In the genomic region with DNA sequence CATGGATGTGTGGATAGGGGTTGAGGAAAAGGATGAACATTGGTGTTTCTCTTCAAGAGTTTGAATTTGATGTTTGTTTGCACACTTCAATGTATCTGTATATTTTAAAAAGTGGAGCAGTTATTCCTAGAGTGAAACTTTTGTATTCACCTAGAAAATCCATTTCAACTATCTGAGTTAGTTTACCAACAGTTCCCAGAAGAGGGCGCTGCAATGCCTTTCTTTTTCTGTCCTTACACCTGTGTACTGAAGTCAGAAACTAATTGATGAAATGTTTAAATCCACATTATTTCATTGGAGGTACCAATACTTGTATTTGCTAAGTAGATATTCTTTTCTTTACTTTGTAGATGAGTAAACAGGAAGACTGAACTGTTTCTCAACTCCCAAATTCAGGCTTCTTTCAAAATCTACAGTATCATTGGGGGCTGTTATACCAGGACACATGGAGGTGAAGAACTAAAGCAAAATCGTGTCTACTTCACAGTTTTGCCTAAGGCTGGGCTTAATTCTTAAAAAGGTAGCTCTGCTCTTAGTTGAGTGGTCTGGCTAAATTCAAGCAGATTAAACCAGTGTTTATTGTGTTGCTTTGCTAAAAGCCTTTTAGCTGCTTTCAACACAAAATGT, we compare ENCODE assay signal across 8 cellular contexts. TPM values are rescaled to one million over a fixed set of nuclear protein-coding genes. Genes with fewer than 3 reads are reported as not detected.
DNase-seq lines count a peak whose midpoint lies in the region; ATAC-seq and TF ChIP-seq lines count a peak whose summit lies in the region.

No MANE protein-coding gene starts in this region.

- H3K9me3 ChIP-seq in PC-3 (ENCODE audit: low read length) (no peaks in the 10 kb centered on the region), smooth muscle cell (replicated peaks; ENCODE audit: low read depth) (no peaks in the 10 kb centered on the region)

- BruUV-seq in PC-3 (replicated peaks; lab: Mats Ljungman, UMichigan), result no TSS peak

- H3F3A ChIP-seq in PC-3 (ENCODE audit: low read length, unreplicated experiment) (no peaks in the 10 kb centered on the region), smooth muscle cell (ENCODE audit: low read depth) (no peaks in the 10 kb centered on the region)

- ATAC-seq in PC-3, result peak; percentile 46
- peak; percentile 69 for ATAC-seq in foreskin keratinocyte
- ATAC-seq in HG03175 (IDR thresholded peaks at IDR 0.05; ENCODE audit: unreplicated experiment), result no peak

- TF ChIP-seq CTCF in PC-3 (conservative IDR thresholded peaks at IDR 0.05; ENCODE audit: low read depth, low read length) (peak; percentile 84), foreskin keratinocyte (conservative IDR thresholded peaks at IDR 0.05) (peak; percentile 89), smooth muscle cell (IDR thresholded peaks at IDR 0.05; ENCODE audit: borderline replicate concordance, insufficient read depth, poor library complexity, severe bottlenecking) (peak; percentile 90)

- no peak overlapping the region for H3K9ac ChIP-seq in PC-3 (ENCODE audit: low read length)
- no peak overlapping the region for H3K9ac ChIP-seq in smooth muscle cell (ENCODE audit: low read depth)

- intact Hi-C loops in PC-3 (cut with micrococcal nuclease), result loop anchor here (1.0 to 2.0 kb wide), 3 partner anchors 15 to 163 kb away; no protein-coding TSS in a partner anchor

- H3K4me2 ChIP-seq in PC-3 (ENCODE audit: low read length) (no peak overlapping the region), smooth muscle cell (no peak overlapping the region)

- CTCF ChIA-PET in HEK293T (lab: Yijun Ruan, JAX), result interaction anchor here (0.6 to 1.0 kb wide), 3 partner anchors 14 to 89 kb away, joined by 3 to 5 read pairs (median 4); no protein-coding TSS in a partner anchor
- CTCF ChIA-PET in PC-3 (lab: Charles Lee), result no interaction called here

- H3K27me3 ChIP-seq in PC-3 (ENCODE audit: low read length) (no peaks in the 10 kb centered on the region), foreskin keratinocyte (no peaks in the 10 kb centered on the region), smooth muscle cell (ENCODE audit: low read depth) (no peaks in the 10 kb centered on the region)

- H2AFZ ChIP-seq in PC-3 (ENCODE audit: low read length) (no peak overlapping the region), smooth muscle cell (ENCODE audit: low read depth) (no peak overlapping the region)

- H3K36me3 ChIP-seq in PC-3 (ENCODE audit: low read depth, low read length), result no peaks in the 10 kb centered on the region
- H3K36me3 ChIP-seq in smooth muscle cell (ENCODE audit: low read depth), result no peaks in the 10 kb centered on the region

- H3K4me3 ChIP-seq in PC-3 (ENCODE audit: low read length) (no peak overlapping the region), smooth muscle cell (no peak overlapping the region)

- no peaks in the 10 kb centered on the region for H4K20me1 ChIP-seq in PC-3 (ENCODE audit: low read length)
- no peaks in the 10 kb centered on the region for H4K20me1 ChIP-seq in smooth muscle cell (ENCODE audit: low read depth)

- no peaks in the 10 kb centered on the region for H3K9me2 ChIP-seq in PC-3 (replicated peaks; ENCODE audit: low read length)

- H3K79me2 ChIP-seq in PC-3 (ENCODE audit: low read length) (no peaks in the 10 kb centered on the region), smooth muscle cell (ENCODE audit: low read depth) (no peaks in the 10 kb centered on the region)

- DNase-seq in Caki2 (ENCODE audit: low read depth), result peak; percentile 25
- DNase-seq in HEK293T (ENCODE audit: extremely low spot score), result peak; percentile 23
- peak; percentile 77 for DNase-seq in PC-3
- peak; percentile 55 for DNase-seq in activated T-helper 1 cell treated with Interleukin-2 at 50 U/mL for 16 hours (ENCODE audit: low read depth)
- peak in 1 of 2 donors; percentile 31 for DNase-seq in foreskin keratinocyte
- DNase-seq in smooth muscle cell (lab: John Stamatoyannopoulos, UW; ENCODE audit: unreplicated experiment), result no peak
- no peak for DNase-seq in hippocampal formation (lab: John Stamatoyannopoulos, UW)

- 27% methylated on average over 2 of the region's 2 CpGs for WGBS in smooth muscle cell (ENCODE audit: low lambda C conversion rate)

- H3K27ac ChIP-seq in PC-3 (ENCODE audit: low read length) (no peak overlapping the region), foreskin keratinocyte (no peak overlapping the region), smooth muscle cell (ENCODE audit: low read depth) (no peak overlapping the region)

- H3K4me1 ChIP-seq in PC-3 (ENCODE audit: insufficient read depth, low read length), result peaks cover 8% of the 10 kb centered on the region; the same call in 1 of the 2 replicates
- H3K4me1 ChIP-seq in foreskin keratinocyte, result peaks cover 10% of the 10 kb centered on the region
- no peaks in the 10 kb centered on the region for H3K4me1 ChIP-seq in smooth muscle cell (ENCODE audit: low read depth)

- in situ Hi-C loops in Caki2 (cut with HindIII; ENCODE audit: low pct_unique_long_range_greater_than_20kb, low sequenced_read_pairs), result no loop called here

- POLR2A ChIA-PET in HEK293T (lab: Yijun Ruan, JAX) (no interaction called here), PC-3 (lab: Charles Lee; ENCODE audit: unreplicated experiment) (no interaction called here)

TF ChIP-seq in HEK293T, 16 proteins besides CTCF, POLR2A, EP300 and RAD21:
- TF ChIP-seq L3MBTL2 (conservative IDR thresholded peaks at IDR 0.05) (no peak), NFRKB (IDR thresholded peaks at IDR 0.05) (no peak), BHLHE40 (IDR thresholded peaks at IDR 0.05; ENCODE audit: borderline replicate concordance) (no peak), ELF4 (IDR thresholded peaks at IDR 0.05) (no peak), ZNF384 (IDR thresholded peaks at IDR 0.05) (no peak), ARNT (IDR thresholded peaks at IDR 0.05) (no peak), FOXA1 (IDR thresholded peaks at IDR 0.05) (no peak), SUZ12 (IDR thresholded peaks at IDR 0.05) (no peak), HDGF (IDR thresholded peaks at IDR 0.05; ENCODE audit: borderline replicate concordance) (no peak), FOXM1 (IDR thresholded peaks at IDR 0.05; ENCODE audit: borderline replicate concordance) (no peak), CTBP1 (IDR thresholded peaks at IDR 0.05; ENCODE audit: borderline replicate concordance) (no peak), FOXK2 (IDR thresholded peaks at IDR 0.05) (no peak), LEF1 (IDR thresholded peaks at IDR 0.05; ENCODE audit: borderline replicate concordance) (no peak), SP1 (IDR thresholded peaks at IDR 0.05) (no peak), TARDBP (IDR thresholded peaks at IDR 0.05) (no peak)
- TF ChIP-seq, protein P1, sequence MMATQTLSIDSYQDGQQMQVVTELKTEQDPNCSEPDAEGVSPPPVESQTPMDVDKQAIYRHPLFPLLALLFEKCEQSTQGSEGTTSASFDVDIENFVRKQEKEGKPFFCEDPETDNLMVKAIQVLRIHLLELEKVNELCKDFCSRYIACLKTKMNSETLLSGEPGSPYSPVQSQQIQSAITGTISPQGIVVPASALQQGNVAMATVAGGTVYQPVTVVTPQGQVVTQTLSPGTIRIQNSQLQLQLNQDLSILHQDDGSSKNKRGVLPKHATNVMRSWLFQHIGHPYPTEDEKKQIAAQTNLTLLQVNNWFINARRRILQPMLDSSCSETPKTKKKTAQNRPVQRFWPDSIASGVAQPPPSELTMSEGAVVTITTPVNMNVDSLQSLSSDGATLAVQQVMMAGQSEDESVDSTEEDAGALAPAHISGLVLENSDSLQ (IDR thresholded peaks at IDR 0.05), result no peak
TF ChIP-seq in HEK293T: peak in this region for 0.

RNA-seq across cellular contexts. Expression of a gene that starts 26.6 kb away (rescaled TPM):
- total RNA-seq in Caki2 (2014; rRNA removed; shearing (Covaris generic); ENCODE audit: low replicate concordance), result not detected in 2 replicates
- total RNA-seq in PC-3 (2014; rRNA removed) (not detected in 2 replicates), foreskin keratinocyte (not detected in 2 replicates), smooth muscle cell (not detected in 2 replicates)
- polyA plus RNA-seq in foreskin keratinocyte (not detected in 2 replicates), smooth muscle cell (not detected in 2 replicates)

RNA-seq across cellular contexts. Expression of a gene that starts 35.2 kb away (rescaled TPM):
- total RNA-seq in Caki2 (2014; rRNA removed; shearing (Covaris generic); ENCODE audit: low replicate concordance), result 1.6 and 1.8 TPM in 2 replicates
- 2.9 and 3.3 TPM in 2 replicates for total RNA-seq in PC-3 (2014; rRNA removed)
- 0.60 and 0.78 TPM in 2 replicates for total RNA-seq in foreskin keratinocyte
- polyA plus RNA-seq in foreskin keratinocyte, result 0.48 and 0.69 TPM in 2 replicates
- total RNA-seq in smooth muscle cell, result 4.3 and 5.8 TPM in 2 replicates
- polyA plus RNA-seq in smooth muscle cell, result 2.2 and 5.2 TPM in 2 replicates

Comparison
In these comparisons a context has a peak if more than half of its experiments do, and no peak if none do; other contexts are left out.
1. DNase-seq: peak in Caki2 (single experiment), HEK293T (single experiment), PC-3 (single experiment) and activated T-helper 1 cell treated with Interleukin-2 at 50 U/mL for 16 hours (single experiment); none in smooth muscle cell (single experiment) and hippocampal formation (0 of 2).
2. Peak in every context shown above with its lines, with median percentiles within 50 percentile points of each other: CTCF ChIP-seq.